8 cellular contexts compared by ENCODE assay signal in the genomic region with DNA sequence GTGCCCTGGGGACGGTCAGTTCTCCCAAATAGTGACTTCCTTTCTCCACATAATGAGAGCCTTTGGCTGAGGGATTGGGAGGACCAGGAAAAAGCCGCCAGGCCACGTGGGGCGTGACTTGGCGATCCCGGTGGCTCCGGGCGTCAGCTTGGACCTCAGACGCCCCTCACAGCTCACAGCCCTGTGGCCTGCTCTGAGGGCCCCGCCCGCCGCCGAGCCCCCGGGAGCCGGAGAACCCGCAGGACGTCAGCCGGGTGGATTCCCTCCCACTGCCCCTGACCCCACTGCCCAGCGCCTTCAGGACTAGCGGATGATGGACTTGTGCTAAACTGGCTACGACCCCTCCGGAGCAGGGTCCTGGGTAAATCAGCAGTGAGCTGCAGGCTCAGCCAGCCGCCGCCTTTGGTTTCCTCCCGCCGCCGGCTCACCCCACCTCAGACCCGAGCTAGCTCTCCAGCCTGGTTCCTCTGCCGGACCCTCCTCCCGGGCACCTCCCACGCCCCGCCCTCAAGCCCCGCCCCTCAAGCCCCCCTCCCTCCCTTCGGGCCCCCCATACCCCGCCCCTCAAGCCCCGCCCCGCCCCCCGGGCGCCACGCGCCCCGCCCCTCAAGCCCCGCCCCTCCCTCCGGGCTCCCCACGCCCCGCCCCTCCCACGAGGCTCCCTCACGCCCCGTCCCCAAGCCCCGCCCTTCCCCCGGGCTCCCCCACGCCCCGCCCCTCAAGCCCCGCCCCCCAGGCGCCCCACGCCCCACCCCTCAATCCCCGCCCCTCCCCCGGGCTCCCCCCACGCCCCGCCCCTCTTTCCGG. TPM values are rescaled to one million over a fixed set of nuclear protein-coding genes. Genes with fewer than 3 reads are reported as not detected.
A peak's percentile ranks its signal among the peaks of the same experiment; 100 is the strongest.
DNase-seq lines count a peak whose midpoint lies in the region; ATAC-seq lines count a peak whose summit lies in the region.

No MANE protein-coding gene starts in this region.

- H3K27ac ChIP-seq in CD4-positive, alpha-beta memory T cell (ENCODE audit: low read depth, low read length) = peak overlapping the region; percentile 41
- H3K27ac ChIP-seq in skeletal muscle tissue (ENCODE audit: low read depth, low read length) = peak overlapping the region; percentile 81

- DNase-seq in CD4-positive, alpha-beta memory T cell = no peak
- DNase-seq in NCI-H82 treated with DMSO at 0.1 percent for 48 hours (lab: John Stamatoyannopoulos, UW; ENCODE audit: unreplicated experiment) = peak; percentile 68
- DNase-seq in T47D (ENCODE audit: low read depth in 1 of 2, low spot score in 1 of 2) = peak; percentile 63 to 73
- DNase-seq in iPS-NIHi7 (ENCODE audit: extremely low spot score) = peak; percentile 96
- no peak for DNase-seq in mesenteric fat pad (ENCODE audit: low spot score)

- no peaks in the 10 kb centered on the region for H3K27me3 Mint-ChIP-seq in CD4-positive, alpha-beta memory T cell

- intact Hi-C loops in CD4-positive, alpha-beta memory T cell (cut with micrococcal nuclease) = loop anchor here (1.0 to 2.0 kb wide), 7 partner anchors 9 to 342 kb away; partner anchors contain the start of genes MORN1, RER1 and TMEM52

- no peaks in the 10 kb centered on the region for H3K9me3 Mint-ChIP-seq in CD4-positive, alpha-beta memory T cell

- peak overlapping the region in 2 of 7 donors; percentile 2 to 79 for H3K27ac Mint-ChIP-seq in CD4-positive, alpha-beta memory T cell

- no peak overlapping the region for H3K4me3 ChIP-seq in CD4-positive, alpha-beta memory T cell (ENCODE audit: low read length in 2 of 2)
- peak overlapping the region; percentile 71 to 79 (median 77) for H3K4me3 ChIP-seq in skeletal muscle tissue (ENCODE audit: low read length in 3 of 3)

- no peaks in the 10 kb centered on the region for H3K36me3 ChIP-seq in CD4-positive, alpha-beta memory T cell (ENCODE audit: insufficient read depth, low read length)
- H3K36me3 ChIP-seq in skeletal muscle tissue (ENCODE audit: control insufficient read depth in 3 of 3, insufficient read depth in 3 of 3, low read length in 3 of 3) = no peaks in the 10 kb centered on the region

- POLR2A ChIA-PET in CD4-positive, alpha-beta memory T cell (lab: Charles Lee; ENCODE audit: partially characterized antibody) = interaction anchor here (0.9 to 6.7 kb wide), 8 partner anchors 10 to 381 kb away, joined by 3 to 50 read pairs (median 6); partner anchors contain the start of genes FAAP20, MORN1, RER1 and SKI

- H3K27me3 ChIP-seq in CD4-positive, alpha-beta memory T cell (ENCODE audit: insufficient read depth, low read length) = no peaks in the 10 kb centered on the region
- no peaks in the 10 kb centered on the region for H3K27me3 ChIP-seq in skeletal muscle tissue (ENCODE audit: control insufficient read depth in 3 of 3, insufficient read depth in 3 of 3, low read length in 3 of 3)

- CTCF ChIA-PET in CD4-positive, alpha-beta memory T cell (lab: Charles Lee; ENCODE audit: partially characterized antibody) = interaction anchor here (2.2 kb wide), 1 partner anchor 10 kb away, joined by 7 read pairs; the partner anchor contains the start of gene FAAP20

- peak overlapping the region in 2 of 8 donors; percentile 39 to 70 for H3K4me3 Mint-ChIP-seq in CD4-positive, alpha-beta memory T cell

- H3K9ac ChIP-seq in skeletal muscle tissue (ENCODE audit: low read depth in 1 of 3, low read length in 3 of 3) = peak overlapping the region; percentile 66 to 81 (median 78)

- no peaks in the 10 kb centered on the region for H3K9me3 ChIP-seq in CD4-positive, alpha-beta memory T cell (ENCODE audit: control insufficient read depth in 1 of 2, low read length in 2 of 2)
- no peaks in the 10 kb centered on the region for H3K9me3 ChIP-seq in skeletal muscle tissue (ENCODE audit: control insufficient read depth in 3 of 3, low read length in 3 of 3)

- ATAC-seq in GM18909 (IDR thresholded peaks at IDR 0.05; ENCODE audit: poor library complexity, unreplicated experiment) (peak; percentile 39), GM21786 (IDR thresholded peaks at IDR 0.05; ENCODE audit: unreplicated experiment) (no peak)

- peaks cover 4 to 21% (median 4%) of the 10 kb centered on the region in 4 donors for H3K4me1 Mint-ChIP-seq in CD4-positive, alpha-beta memory T cell

- peaks cover 33% of the 10 kb centered on the region for H3K4me1 ChIP-seq in CD4-positive, alpha-beta memory T cell (ENCODE audit: insufficient read depth, low read length)
- H3K4me1 ChIP-seq in skeletal muscle tissue (ENCODE audit: control insufficient read depth in 3 of 3, insufficient read depth in 3 of 3, low read length in 3 of 3) = peaks cover 44 to 55% (median 51%) of the 10 kb centered on the region in 3 donors

- H3K36me3 Mint-ChIP-seq in CD4-positive, alpha-beta memory T cell = no peaks in the 10 kb centered on the region

- in situ Hi-C loops in T47D (cut with HindIII; ENCODE audit: low pct_unique_long_range_greater_than_20kb, low sequenced_read_pairs) = no loop called here

RNA-seq across cellular contexts. Expression of gene FAAP20, which starts 10.0 kb away (rescaled TPM):
- 10 to 100 TPM; 38.4 to 40.8 TPM for total RNA-seq in CD4-positive, alpha-beta memory T cell
- polyA plus RNA-seq in CD4-positive, alpha-beta memory T cell = 10 to 100 TPM; 54.2 to 58.9 TPM
- total RNA-seq in skeletal muscle tissue = 13.0 TPM
- 42.6 TPM for total RNA-seq in mesenteric fat pad

RNA-seq across cellular contexts. Expression of gene SKI, which starts 23.5 kb away (rescaled TPM):
- total RNA-seq in CD4-positive, alpha-beta memory T cell = 100 to 1,000 TPM in 1 of 2 experiments, 10 to 100 TPM in 1; 96.1 to 104 TPM
- under 1 TPM; 0.08 to 0.86 TPM for polyA plus RNA-seq in CD4-positive, alpha-beta memory T cell
- total RNA-seq in skeletal muscle tissue (19.3 TPM), mesenteric fat pad (101 TPM)

Comparison
In these comparisons a context has a peak if more than half of its experiments do, and no peak if none do; other contexts are left out.
1. DNase-seq: peak in NCI-H82 treated with DMSO at 0.1 percent for 48 hours (single experiment), T47D (2 of 2) and iPS-NIHi7 (single experiment); none in CD4-positive, alpha-beta memory T cell (0 of 5) and mesenteric fat pad (single experiment).
2. H3K4me3 ChIP-seq: peak in skeletal muscle tissue (3 of 3); none in CD4-positive, alpha-beta memory T cell (0 of 2).